Comparison of ENCODE assay signal across 10 cellular contexts in genomic region chr10:51867956-51868355, GRCh38.
DNase-seq lines count a peak whose midpoint lies in the region; ATAC-seq and TF ChIP-seq lines count a peak whose summit lies in the region.
"Had no signal": no experiment of that assay in that cellular context is flagged by ENCODE, and none has a peak within 500 bp of the region (broad histone marks: within the 10 kb centered on the region; RNA-seq: fewer than 3 reads in every experiment).

No MANE protein-coding gene starts in this region.

- DNase-seq in GM04503 (ENCODE audit: low read depth): peak; percentile 50
- DNase-seq in Panc1 (ENCODE audit: low read depth, low spot score): peak; percentile 5
- DNase-seq in renal cortical epithelial cell (ENCODE audit: low read depth): peak; percentile 31
- DNase-seq in iPS-NIHi11 (ENCODE audit: low spot score): no peak
- DNase-seq in activated CD4-positive, alpha-beta T cell treated with anti-CD3 and anti-CD28 coated beads, Interleukin-2, amount 50 U/mL, for 4 hours: no peak
- no peak for DNase-seq in activated gamma-delta T cell (lab: John Stamatoyannopoulos, UW)
- DNase-seq: hippocampal formation, NCI-H1417 had no signal

- no peaks in the 10 kb centered on the region for H3K4me1 ChIP-seq in Panc1 (ENCODE audit: control insufficient read depth, insufficient read depth, low read length)

- in situ Hi-C loops in Panc1 (cut with HindIII; ENCODE audit: low pct_unique_long_range_greater_than_20kb, low sequenced_read_pairs): no loop called here

- no peak for TF ChIP-seq CTCF in Panc1 (IDR thresholded peaks at IDR 0.05)

- intact Hi-C loops in Panc1 (cut with micrococcal nuclease; ENCODE audit: unreplicated experiment): no loop called here

- CTCF ChIA-PET in Panc1 (lab: Charles Lee): no interaction called here

- POLR2A ChIA-PET in Panc1 (lab: Charles Lee): no interaction called here

- no peaks in the 10 kb centered on the region; the same call in 1 of the 2 replicates for H3K36me3 ChIP-seq in Panc1 (ENCODE audit: control insufficient read depth, insufficient read depth, low read length)

- H3K9me3 ChIP-seq in Panc1 (ENCODE audit: control insufficient read depth, insufficient read depth, low read depth, low read length): 0 out of 2 replicates have a peak, but pooled peaks cover 3% of the 10 kb centered on the region

- no peak overlapping the region for H3K4me3 ChIP-seq in Panc1 (ENCODE audit: low read depth in 2 of 2, low read length in 2 of 2)

- no TSS peak for BruUV-seq in Panc1 (replicated peaks; lab: Mats Ljungman, UMichigan)

- no peak overlapping the region for H3K27ac ChIP-seq in Panc1 (ENCODE audit: low read length)

- no peak for ATAC-seq in Panc1
- ATAC-seq in esophagus mucosa: peak; percentile 76
- ATAC-seq in GM18870 (IDR thresholded peaks at IDR 0.05; ENCODE audit: unreplicated experiment): no peak

- H3K27me3 ChIP-seq in Panc1 (ENCODE audit: control insufficient read depth, insufficient read depth, low read length): no peaks in the 10 kb centered on the region

Comparison
In these comparisons a context has a peak if more than half of its experiments do, and no peak if none do; other contexts are left out.
1. DNase-seq: peak in GM04503 (single experiment), Panc1 (single experiment) and renal cortical epithelial cell (single experiment); none in iPS-NIHi11 (single experiment), activated CD4-positive, alpha-beta T cell treated with anti-CD3 and anti-CD28 coated beads, Interleukin-2, amount 50 U/mL, for 4 hours (0 of 2) and activated gamma-delta T cell (single experiment).